In genomic region chr10:86260564-86260963, GRCh38 we compare ENCODE assay signal across 28 cellular contexts.
DNase-seq lines count a peak whose midpoint lies in the region; ATAC-seq and TF ChIP-seq lines count a peak whose summit lies in the region.
"Had no signal": no experiment of that assay in that cellular context is flagged by ENCODE, and none has a peak within 500 bp of the region (broad histone marks: within the 10 kb centered on the region; RNA-seq: fewer than 3 reads in every experiment).

No MANE protein-coding gene starts in this region.

- CTCF ChIA-PET in activated CD8-positive, alpha-beta T cell treated with anti-CD3 and anti-CD28 coated beads, Interleukin-2, amount 10 ng/mL, durations not matched to agents 7 days and 5 days (lab: Charles Lee), result no interaction called here
- CTCF ChIA-PET in activated CD8-positive, alpha-beta T cell treated with anti-CD3 and anti-CD28 coated beads for 36 hours (lab: Charles Lee), result no interaction called here

- no peaks in the 10 kb centered on the region for H3K27me3 ChIP-seq in dorsolateral prefrontal cortex
- H3K27me3 ChIP-seq: body of pancreas had no signal

- POLR2A ChIA-PET in activated CD8-positive, alpha-beta T cell treated with anti-CD3 and anti-CD28 coated beads, Interleukin-2, amount 10 ng/mL, durations not matched to agents 7 days and 5 days (lab: Charles Lee), result no interaction called here
- POLR2A ChIA-PET in activated CD8-positive, alpha-beta T cell treated with anti-CD3 and anti-CD28 coated beads for 36 hours (lab: Charles Lee), result interaction anchor here (0.6 kb wide), 1 partner anchor 321 kb away, joined by 3 read pairs; no protein-coding TSS in a partner anchor

- H3K4me3 ChIP-seq in dorsolateral prefrontal cortex, result no peak overlapping the region
- H3K4me3 ChIP-seq: A549, body of pancreas, heart left ventricle had no signal

- H3K27ac ChIP-seq in dorsolateral prefrontal cortex (peak overlapping the region in 52 of 59 donors; percentile 10 to 99 (median 95)), substantia nigra (ENCODE audit: low read depth, low read length, poor library complexity, severe bottlenecking) (peak overlapping the region; percentile 95)
- H3K27ac ChIP-seq: A549, body of pancreas, heart left ventricle had no signal

- H3K27ac Mint-ChIP-seq in activated CD8-positive, alpha-beta T cell treated with anti-CD3 and anti-CD28 coated beads, Interleukin-2, amount 10 ng/mL, durations not matched to agents 7 days and 5 days, result no peak overlapping the region
- no peak overlapping the region for H3K27ac Mint-ChIP-seq in activated CD8-positive, alpha-beta T cell treated with anti-CD3 and anti-CD28 coated beads for 36 hours
- H3K27ac Mint-ChIP-seq: CD4-positive, alpha-beta T cell; stimulated activated naive CD8-positive, alpha-beta T cell treated with anti-CD3 and anti-CD28 coated beads, Interleukin-15, Interleukin-2, amounts not matched to agents 100 ng/mL and 50 ng/mL, for 24 hours; T-cell had no signal

- no peaks in the 10 kb centered on the region for H3K36me3 Mint-ChIP-seq in activated CD8-positive, alpha-beta T cell treated with anti-CD3 and anti-CD28 coated beads, Interleukin-2, amount 10 ng/mL, durations not matched to agents 7 days and 5 days (ENCODE audit: low read depth)
- H3K36me3 Mint-ChIP-seq in activated CD8-positive, alpha-beta T cell treated with anti-CD3 and anti-CD28 coated beads for 36 hours (ENCODE audit: low read depth), result no peaks in the 10 kb centered on the region
- H3K36me3 Mint-ChIP-seq: T-cell had no signal

- TF ChIP-seq CTCF in activated CD8-positive, alpha-beta T cell treated with anti-CD3 and anti-CD28 coated beads for 36 hours (IDR thresholded peaks at IDR 0.05), result no peak
- TF ChIP-seq CTCF in dorsolateral prefrontal cortex (IDR thresholded peaks at IDR 0.05 in 54 of 56, conservative IDR thresholded peaks at IDR 0.05 in 2 of 56; ENCODE audit: low read depth in 1 of 56, partially characterized antibody in 56 of 56), result no peak

- ATAC-seq in activated CD8-positive, alpha-beta T cell treated with anti-CD3 and anti-CD28 coated beads, Interleukin-2, amount 10 ng/mL, durations not matched to agents 7 days and 5 days, result no peak
- ATAC-seq in activated CD8-positive, alpha-beta T cell treated with anti-CD3 and anti-CD28 coated beads for 36 hours, result no peak
- no peak for ATAC-seq in HG02973 (IDR thresholded peaks at IDR 0.05; ENCODE audit: unreplicated experiment)
- ATAC-seq: body of pancreas, heart left ventricle, right cardiac atrium, T-cell had no signal

- H3K27me3 Mint-ChIP-seq in activated CD8-positive, alpha-beta T cell treated with anti-CD3 and anti-CD28 coated beads, Interleukin-2, amount 10 ng/mL, durations not matched to agents 7 days and 5 days (ENCODE audit: low read depth), result peaks cover 20% of the 10 kb centered on the region
- H3K27me3 Mint-ChIP-seq in activated CD8-positive, alpha-beta T cell treated with anti-CD3 and anti-CD28 coated beads for 36 hours, result peaks cover 11% of the 10 kb centered on the region

- H3K4me3 Mint-ChIP-seq in activated CD8-positive, alpha-beta T cell treated with anti-CD3 and anti-CD28 coated beads, Interleukin-2, amount 10 ng/mL, durations not matched to agents 7 days and 5 days, result no peak overlapping the region
- H3K4me3 Mint-ChIP-seq in activated CD8-positive, alpha-beta T cell treated with anti-CD3 and anti-CD28 coated beads for 36 hours, result no peak overlapping the region
- H3K4me3 Mint-ChIP-seq: CD4-positive, alpha-beta T cell; central memory CD8-positive, alpha-beta T cell; stimulated activated naive CD8-positive, alpha-beta T cell treated with anti-CD3 and anti-CD28 coated beads, Interleukin-15, Interleukin-2, amounts not matched to agents 100 ng/mL and 50 ng/mL, for 24 hours; T-cell had no signal

- intact Hi-C loops in activated CD8-positive, alpha-beta T cell treated with anti-CD3 and anti-CD28 coated beads for 36 hours (cut with micrococcal nuclease), result loop anchor here (5.0 kb wide), 1 partner anchor 117 kb away; no protein-coding TSS in a partner anchor
- intact Hi-C loops in dorsolateral prefrontal cortex (cut with DNase I), result loop anchor here (5.0 kb wide), 3 partner anchors 78 to 473 kb away; partner anchors contain the start of gene GRID1 (in 1 of the 2)

- DNase-seq in activated CD8-positive, alpha-beta T cell treated with anti-CD3 and anti-CD28 coated beads, Interleukin-2, amount 10 ng/mL, durations not matched to agents 7 days and 5 days, result peak; percentile 12
- no peak for DNase-seq in activated CD8-positive, alpha-beta T cell treated with anti-CD3 and anti-CD28 coated beads for 36 hours
- DNase-seq in NCI-H146 treated with DMSO at 0.1 percent for 48 hours (lab: John Stamatoyannopoulos, UW; ENCODE audit: unreplicated experiment), result peak; percentile 15
- DNase-seq in dorsolateral prefrontal cortex, result peak in 2 of 10 donors; percentile 7 to 28
- no peak for DNase-seq in substantia nigra (lab: John Stamatoyannopoulos, UW)
- DNase-seq in MV-4-11 (lab: John Stamatoyannopoulos, UW), result no peak
- DNase-seq in GDM1 (lab: John Stamatoyannopoulos, UW), result no peak
- DNase-seq: activated CD4-positive, alpha-beta T cell treated with anti-CD3 and anti-CD28 coated beads, Interleukin-2, amount 50 U/mL, for 1 hour; activated CD4-positive, CD25-positive, alpha-beta regulatory T cell; activated naive CD4-positive, alpha-beta T cell treated with anti-CD3 and anti-CD28 coated beads, Interleukin-2, amount 50 U/mL, for 16 hours; body of pancreas; CD4-positive, alpha-beta T cell; dermis blood vessel endothelial cell; DMS 273 treated with DMSO at 0.1 percent for 48 hours; foreskin melanocyte; HCEC 1CT; heart left ventricle; Kasumi-1; NCI-H226; NCI-H774; right cardiac atrium; SIG-M5; stimulated activated CD8-positive, alpha-beta memory T cell treated with anti-CD3 and anti-CD28 coated beads, Interleukin-4, amount 100 ng/mL, for 48 hours had no signal

- no peaks in the 10 kb centered on the region for H3K9me3 Mint-ChIP-seq in activated CD8-positive, alpha-beta T cell treated with anti-CD3 and anti-CD28 coated beads, Interleukin-2, amount 10 ng/mL, durations not matched to agents 7 days and 5 days (ENCODE audit: insufficient read depth)
- H3K9me3 Mint-ChIP-seq in activated CD8-positive, alpha-beta T cell treated with anti-CD3 and anti-CD28 coated beads for 36 hours, result no peaks in the 10 kb centered on the region
- H3K9me3 Mint-ChIP-seq: CD4-positive, alpha-beta T cell; central memory CD8-positive, alpha-beta T cell; stimulated activated naive CD8-positive, alpha-beta T cell treated with anti-CD3 and anti-CD28 coated beads, Interleukin-15, Interleukin-2, amounts not matched to agents 100 ng/mL and 50 ng/mL, for 24 hours had no signal

- no peaks in the 10 kb centered on the region for H3K4me1 Mint-ChIP-seq in activated CD8-positive, alpha-beta T cell treated with anti-CD3 and anti-CD28 coated beads, Interleukin-2, amount 10 ng/mL, durations not matched to agents 7 days and 5 days (ENCODE audit: low read depth)
- H3K4me1 Mint-ChIP-seq in activated CD8-positive, alpha-beta T cell treated with anti-CD3 and anti-CD28 coated beads for 36 hours (ENCODE audit: low read depth), result no peaks in the 10 kb centered on the region
- H3K4me1 Mint-ChIP-seq: central memory CD8-positive, alpha-beta T cell had no signal

Comparison
In these comparisons a context has a peak if more than half of its experiments do, and no peak if none do; other contexts are left out.
1. DNase-seq: peak in activated CD8-positive, alpha-beta T cell treated with anti-CD3 and anti-CD28 coated beads, Interleukin-2, amount 10 ng/mL, durations not matched to agents 7 days and 5 days (single experiment) and NCI-H146 treated with DMSO at 0.1 percent for 48 hours (single experiment); none in activated CD8-positive, alpha-beta T cell treated with anti-CD3 and anti-CD28 coated beads for 36 hours (single experiment), substantia nigra (0 of 49), MV-4-11 (single experiment) and GDM1 (single experiment).